9 cellular contexts compared by ENCODE assay signal in genomic region chr2:74501335-74502071, GRCh38. TPM values are rescaled to one million over a fixed set of nuclear protein-coding genes. Genes with fewer than 3 reads are reported as not detected.
DNase-seq lines count a peak whose midpoint lies in the region; ATAC-seq and TF ChIP-seq lines count a peak whose summit lies in the region.
"Had no signal": no experiment of that assay in that cellular context is flagged by ENCODE, and none has a peak within 500 bp of the region (broad histone marks: within the 10 kb centered on the region; RNA-seq: fewer than 3 reads in every experiment).

No MANE protein-coding gene starts in this region.

- CTCF ChIA-PET in activated CD4-positive, alpha-beta T cell treated with anti-CD3 and anti-CD28 coated beads, Interleukin-2, amount 10 ng/mL, durations not matched to agents 7 days and 5 days (lab: Charles Lee) = interaction anchor here (0.7 to 5.6 kb wide), 7 partner anchors 8 to 86 kb away, joined by 3 to 38 read pairs (median 10); partner anchors contain the start of genes CCDC142, TTC31 and WBP1

- H3K9ac ChIP-seq in iPS-15b (ENCODE audit: low read depth, low read length) = no peak overlapping the region

- peaks cover 4% of the 10 kb centered on the region for H3K36me3 ChIP-seq in iPS-15b (ENCODE audit: control insufficient read depth, insufficient read depth, low read length)

- H3K27me3 Mint-ChIP-seq in activated CD4-positive, alpha-beta T cell treated with anti-CD3 and anti-CD28 coated beads, Interleukin-2, amount 10 ng/mL, durations not matched to agents 7 days and 5 days = peaks cover 62% of the 10 kb centered on the region

- H3K4me3 ChIP-seq in iPS-15b (ENCODE audit: low read depth, low read length) = peak overlapping the region; percentile 48

- H3K9me3 ChIP-seq in iPS-15b (ENCODE audit: control insufficient read depth, insufficient read depth, low read length) = no peaks in the 10 kb centered on the region

- no peak for DNase-seq in activated CD4-positive, alpha-beta T cell treated with anti-CD3 and anti-CD28 coated beads, Interleukin-2, amount 10 ng/mL, durations not matched to agents 7 days and 5 days
- no peak for DNase-seq in activated CD4-positive, alpha-beta T cell treated with anti-CD3 and anti-CD28 coated beads for 1 hour
- DNase-seq in retina = peak; percentile 37

- peaks cover 64% of the 10 kb centered on the region for H3K4me1 Mint-ChIP-seq in activated CD4-positive, alpha-beta T cell treated with anti-CD3 and anti-CD28 coated beads, Interleukin-2, amount 10 ng/mL, durations not matched to agents 7 days and 5 days

- POLR2A ChIA-PET in activated CD4-positive, alpha-beta T cell treated with anti-CD3 and anti-CD28 coated beads, Interleukin-2, amount 10 ng/mL, durations not matched to agents 7 days and 5 days (lab: Charles Lee) = no interaction called here

- H3K4me3 Mint-ChIP-seq in activated CD4-positive, alpha-beta T cell treated with anti-CD3 and anti-CD28 coated beads, Interleukin-2, amount 10 ng/mL, durations not matched to agents 7 days and 5 days = peak overlapping the region; percentile 4

- H3K27ac Mint-ChIP-seq in activated CD4-positive, alpha-beta T cell treated with anti-CD3 and anti-CD28 coated beads, Interleukin-2, amount 10 ng/mL, durations not matched to agents 7 days and 5 days = no peak overlapping the region
- H3K27ac Mint-ChIP-seq: stimulated activated naive CD8-positive, alpha-beta T cell treated with anti-CD3 and anti-CD28 coated beads, Interleukin-15, Interleukin-2, amounts not matched to agents 100 ng/mL and 50 ng/mL, for 24 hours had no signal

- H3K9me3 Mint-ChIP-seq in activated CD4-positive, alpha-beta T cell treated with anti-CD3 and anti-CD28 coated beads, Interleukin-2, amount 10 ng/mL, durations not matched to agents 7 days and 5 days = no peaks in the 10 kb centered on the region
- H3K9me3 Mint-ChIP-seq: stimulated activated naive CD8-positive, alpha-beta T cell treated with anti-CD3 and anti-CD28 coated beads, Interleukin-15, Interleukin-2, amounts not matched to agents 100 ng/mL and 50 ng/mL, for 24 hours had no signal

- H3K27me3 ChIP-seq in iPS-15b (ENCODE audit: control insufficient read depth, insufficient read depth, low read length) = peaks cover 95% of the 10 kb centered on the region

- ATAC-seq in SK-N-SH treated with all-trans-retinoic acid at 6 μM for 48 hours (no peak), GM21529 (IDR thresholded peaks at IDR 0.05; ENCODE audit: unreplicated experiment) (no peak), GM21825 (IDR thresholded peaks at IDR 0.05; ENCODE audit: unreplicated experiment) (no peak), GM19351 (IDR thresholded peaks at IDR 0.05; ENCODE audit: unreplicated experiment) (no peak)

- peaks cover 35% of the 10 kb centered on the region for H3K36me3 Mint-ChIP-seq in activated CD4-positive, alpha-beta T cell treated with anti-CD3 and anti-CD28 coated beads, Interleukin-2, amount 10 ng/mL, durations not matched to agents 7 days and 5 days (ENCODE audit: low read depth)

- peaks cover under 1% of the 10 kb centered on the region for H3K4me1 ChIP-seq in iPS-15b (ENCODE audit: control insufficient read depth, insufficient read depth, low read length)

TF ChIP-seq in SK-N-SH treated with all-trans-retinoic acid at 6 μM for 48 hours, 23 proteins besides CTCF, POLR2A, EP300 and RAD21:
- TF ChIP-seq ZFP30 (CRISPR knock-in tag; IDR thresholded peaks at IDR 0.05) = no peak
- no peak for TF ChIP-seq PPARA (CRISPR knock-in tag; IDR thresholded peaks at IDR 0.05; ENCODE audit: borderline replicate concordance)
- TF ChIP-seq CREB5 (CRISPR knock-in tag; IDR thresholded peaks at IDR 0.05; ENCODE audit: low read depth) = no peak
- no peak for TF ChIP-seq TOX (CRISPR knock-in tag; IDR thresholded peaks at IDR 0.05; ENCODE audit: borderline replicate concordance)
- no peak for TF ChIP-seq TCF4 (CRISPR knock-in tag; IDR thresholded peaks at IDR 0.05; ENCODE audit: borderline replicate concordance)
- TF ChIP-seq GLIS3 (CRISPR knock-in tag; IDR thresholded peaks at IDR 0.05) = no peak
- TF ChIP-seq ZNF70 (CRISPR knock-in tag; IDR thresholded peaks at IDR 0.05) = peak; percentile 77
- no peak for TF ChIP-seq CSDC2 (CRISPR knock-in tag; IDR thresholded peaks at IDR 0.05)
- TF ChIP-seq PATZ1 (CRISPR knock-in tag; IDR thresholded peaks at IDR 0.05; ENCODE audit: borderline replicate concordance) = no peak
TF ChIP-seq in SK-N-SH treated with all-trans-retinoic acid at 6 μM for 48 hours: peak in this region for 1.

RNA-seq across cellular contexts. Expression of gene LBX2, which starts 2.1 kb away (rescaled TPM):
- total RNA-seq in activated CD4-positive, alpha-beta T cell treated with anti-CD3 and anti-CD28 coated beads, Interleukin-2, amount 10 ng/mL, durations not matched to agents 7 days and 5 days = under 1 TPM in 1 of 2 experiments, not detected in 1; 0.25 TPM

RNA-seq across cellular contexts. Expression of gene PCGF1, which starts 6.0 kb away (rescaled TPM):
- total RNA-seq in activated CD4-positive, alpha-beta T cell treated with anti-CD3 and anti-CD28 coated beads, Interleukin-2, amount 10 ng/mL, durations not matched to agents 7 days and 5 days = 10 to 100 TPM; 25.8 to 35.6 TPM

RNA-seq across cellular contexts. Expression of gene TLX2, which starts 12.7 kb away (rescaled TPM):
- under 1 TPM; 0.40 to 0.52 TPM for total RNA-seq in activated CD4-positive, alpha-beta T cell treated with anti-CD3 and anti-CD28 coated beads, Interleukin-2, amount 10 ng/mL, durations not matched to agents 7 days and 5 days

RNA-seq across cellular contexts. Expression of gene TTC31, which starts 18.6 kb away (rescaled TPM):
- total RNA-seq in activated CD4-positive, alpha-beta T cell treated with anti-CD3 and anti-CD28 coated beads, Interleukin-2, amount 10 ng/mL, durations not matched to agents 7 days and 5 days = 10 to 100 TPM; 45.8 to 46.3 TPM

RNA-seq across cellular contexts. Expression of gene CCDC142, which starts 18.7 kb away (rescaled TPM):
- total RNA-seq in activated CD4-positive, alpha-beta T cell treated with anti-CD3 and anti-CD28 coated beads, Interleukin-2, amount 10 ng/mL, durations not matched to agents 7 days and 5 days = 10 to 100 TPM; 26.8 to 27.1 TPM
